8 cellular contexts compared by ENCODE assay signal in the genomic region with DNA sequence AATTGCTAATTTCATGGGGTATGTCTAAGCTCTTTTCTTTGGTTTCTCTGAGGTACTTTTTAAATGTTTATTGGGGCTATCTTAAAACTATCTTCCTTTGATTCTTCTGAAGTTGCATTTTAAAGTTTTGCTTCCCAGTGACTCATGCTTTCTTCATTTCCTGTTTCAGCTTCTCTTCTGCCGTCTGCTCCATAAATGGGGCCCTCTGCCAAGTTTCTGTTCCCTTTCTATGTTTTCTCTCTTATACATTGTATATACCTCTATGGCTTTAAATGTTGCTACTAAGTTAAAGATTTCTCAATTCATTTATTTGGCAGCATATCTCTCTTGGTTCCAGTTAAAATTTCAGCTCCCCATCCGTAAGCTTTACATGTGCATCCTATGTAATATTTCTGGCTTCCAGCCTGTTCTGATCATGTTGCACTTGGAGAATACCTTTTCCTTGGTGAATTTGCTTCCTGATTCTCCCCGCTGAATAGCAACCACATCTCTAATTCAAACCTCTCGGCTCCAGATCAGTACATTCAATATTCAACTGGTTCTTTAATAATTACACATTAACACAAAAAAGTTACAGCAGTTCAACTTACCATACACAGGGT.
DNase-seq lines count a peak whose midpoint lies in the region; ATAC-seq and TF ChIP-seq lines count a peak whose summit lies in the region.

No MANE protein-coding gene starts in this region.

- peak; percentile 79 for ATAC-seq in GM21717 (IDR thresholded peaks at IDR 0.05; ENCODE audit: unreplicated experiment)

- no peak overlapping the region for H3K9ac ChIP-seq in HUES48 (ENCODE audit: low read depth, low read length)

- POLR2A ChIA-PET in activated CD4-positive, alpha-beta memory T cell treated with anti-CD3 and anti-CD28 coated beads for 36 hours (lab: Charles Lee), result interaction anchor here (1.0 to 1.3 kb wide), 2 partner anchors 122 to 125 kb away, joined by 5 read pairs; partner anchors contain the start of gene ST8SIA4

- peaks cover 36% of the 10 kb centered on the region for H3K4me1 Mint-ChIP-seq in activated CD4-positive, alpha-beta memory T cell treated with anti-CD3 and anti-CD28 coated beads for 36 hours (ENCODE audit: low read depth)

- H3K4me3 ChIP-seq in GM12864 (ENCODE audit: low read depth, low read length) (no peak overlapping the region; the same call in 1 of the 2 replicates), HUES48 (ENCODE audit: low read depth, low read length) (no peak overlapping the region)

- no peaks in the 10 kb centered on the region for H3K27me3 Mint-ChIP-seq in activated CD4-positive, alpha-beta memory T cell treated with anti-CD3 and anti-CD28 coated beads for 36 hours

- intact Hi-C loops in activated CD4-positive, alpha-beta memory T cell treated with anti-CD3 and anti-CD28 coated beads for 36 hours (cut with micrococcal nuclease), result no loop called here

- no peaks in the 10 kb centered on the region for H3K36me3 ChIP-seq in HUES48 (ENCODE audit: control insufficient read depth, insufficient read depth, low read length)

- DNase-seq in GM12864 (ENCODE audit: low read depth) (peak; percentile 69), kidney glomerular epithelial cell (lab: John Stamatoyannopoulos, UW) (peak; percentile 46), NCI-H1417 (lab: John Stamatoyannopoulos, UW) (no peak), NCI-H748 treated with DMSO at 0.1 percent for 48 hours (lab: John Stamatoyannopoulos, UW) (no peak), NCI-H1436 (lab: John Stamatoyannopoulos, UW) (no peak)
- peak; percentile 34 for DNase-seq in activated CD4-positive, alpha-beta memory T cell treated with anti-CD3 and anti-CD28 coated beads for 36 hours

- no peaks in the 10 kb centered on the region for H3K27me3 ChIP-seq in HUES48 (ENCODE audit: control insufficient read depth, insufficient read depth, low read length)

- CTCF ChIA-PET in activated CD4-positive, alpha-beta memory T cell treated with anti-CD3 and anti-CD28 coated beads for 36 hours (lab: Charles Lee), result interaction anchor here (1.2 kb wide), 1 partner anchor 123 kb away, joined by 5 read pairs; no protein-coding TSS in a partner anchor

- H3K27ac ChIP-seq in HUES48 (ENCODE audit: low read depth, low read length), result peak overlapping the region; percentile 47

- TF ChIP-seq CTCF in GM12864 (IDR thresholded peaks at IDR 0.05; ENCODE audit: low read depth, low read length, missing control alignments), result no peak

- no peak overlapping the region for H3K4me3 Mint-ChIP-seq in activated CD4-positive, alpha-beta memory T cell treated with anti-CD3 and anti-CD28 coated beads for 36 hours

- H3K4me1 ChIP-seq in HUES48 (ENCODE audit: control insufficient read depth, insufficient read depth, low read length), result peaks cover 16% of the 10 kb centered on the region

- H3K9me3 ChIP-seq in HUES48 (ENCODE audit: control insufficient read depth, insufficient read depth, low read length), result no peaks in the 10 kb centered on the region

- H3K36me3 Mint-ChIP-seq in activated CD4-positive, alpha-beta memory T cell treated with anti-CD3 and anti-CD28 coated beads for 36 hours, result no peaks in the 10 kb centered on the region

- H3K9me3 Mint-ChIP-seq in activated CD4-positive, alpha-beta memory T cell treated with anti-CD3 and anti-CD28 coated beads for 36 hours, result no peaks in the 10 kb centered on the region

- peak overlapping the region; percentile 71 for H3K27ac Mint-ChIP-seq in activated CD4-positive, alpha-beta memory T cell treated with anti-CD3 and anti-CD28 coated beads for 36 hours

Comparison
In these comparisons a context has a peak if more than half of its experiments do, and no peak if none do; other contexts are left out.
1. DNase-seq: peak in GM12864 (single experiment), activated CD4-positive, alpha-beta memory T cell treated with anti-CD3 and anti-CD28 coated beads for 36 hours (single experiment) and kidney glomerular epithelial cell (single experiment); none in NCI-H1417 (0 of 3), NCI-H748 treated with DMSO at 0.1 percent for 48 hours (single experiment) and NCI-H1436 (single experiment).